Comparison of ENCODE assay signal across 7 cellular contexts in genomic region chr2:19989681-19990415, GRCh38. TPM values are rescaled to one million over a fixed set of nuclear protein-coding genes. Genes with fewer than 3 reads are reported as not detected.
DNase-seq lines count a peak whose midpoint lies in the region; ATAC-seq, FAIRE-seq and TF ChIP-seq lines count a peak whose summit lies in the region.

TSS of gene WDR35 (minus strand) at chr2:19990105. CDS start at chr2:19990015, 90 bp downstream.

- intact Hi-C loops in GM12878 (cut with micrococcal nuclease; ENCODE audit: unreplicated experiment) (loop anchor here (2.0 kb wide), 1 partner anchor 89 kb away; the partner anchor contains the start of gene TTC32), sciatic nerve (cut with DNase I) (no loop called here)

- SMC1A ChIA-PET in GM12878 (lab: Charles Lee; ENCODE audit: uncharacterized antibody, unreplicated experiment): interaction anchor here (1.3 to 2.8 kb wide), 4 partner anchors 10 to 60 kb away, joined by 3 to 19 read pairs (median 5); partner anchors contain the start of gene LAPTM4A

- H3K4me3 ChIP-seq in GM12878 (peak within 1 kb of the TSS; percentile 95), iPS DF 6.9 (ENCODE audit: low read length) (peak within 1 kb of the TSS; percentile 65; the same call in 1 of the 2 replicates)

- WGBS in GM12878 (ENCODE audit: insufficient coverage, insufficient replicate concordance, low lambda C conversion rate, missing lambda C conversion rate): 1% methylated on average over 69 of the region's 69 CpGs
- no CpG with 5 or more reads among the region's 69 CpGs for WGBS in iPS DF 6.9 (ENCODE audit: insufficient coverage, insufficient read length)

- H3K9me3 ChIP-seq in GM12878 (replicated peaks; ENCODE audit: control insufficient read depth, insufficient read depth, low read length): no peaks in the 10 kb centered on the region
- H3K9me3 ChIP-seq in iPS DF 6.9 (ENCODE audit: control insufficient read depth, insufficient read depth, low read length): no peaks in the 10 kb centered on the region

- peak within 1 kb of the TSS; percentile 28; the same call in 1 of the 2 replicates for H3K27ac ChIP-seq in GM12878 (ENCODE audit: control insufficient read depth, insufficient read depth)
- no peak within 1 kb of the TSS for H3K27ac ChIP-seq in iPS DF 6.9 (ENCODE audit: low read length)

- peak; percentile 80 for TF ChIP-seq POLR2A in GM12878 (IDR thresholded peaks at IDR 0.05; ENCODE audit: low read depth, low read length)

- peak within 1 kb of the TSS; percentile 67 for H3K9ac ChIP-seq in GM12878 (ENCODE audit: control insufficient read depth, insufficient read depth, low read length)

- no peak; a peak in 1 of 4 replicates for TF ChIP-seq EP300 in GM12878 (IDR thresholded peaks at IDR 0.05; ENCODE audit: borderline replicate concordance in 1 of 2, control insufficient read depth in 1 of 2, low read depth in 2 of 2, low read length in 2 of 2)

- CTCF ChIA-PET in GM12878 (lab: Yijun Ruan, JAX): interaction anchor here (0.6 to 3.2 kb wide), 13 partner anchors 10 to 652 kb away, joined by 3 to 14 read pairs (median 3); partner anchors contain the start of gene SDC1

- POLR2A ChIA-PET in GM12878 (lab: Charles Lee): interaction anchor here (0.7 to 1.2 kb wide), 4 partner anchors 8 to 62 kb away, joined by 3 to 4 read pairs (median 3); partner anchors contain the start of gene LAPTM4A

- no peaks in the 10 kb centered on the region for H3K27me3 ChIP-seq in GM12878 (replicated peaks in 1 of 2; ENCODE audit: control insufficient read depth in 2 of 2, insufficient read depth in 2 of 2, low read length in 1 of 2)
- no peaks in the 10 kb centered on the region for H3K27me3 ChIP-seq in iPS DF 6.9 (ENCODE audit: control insufficient read depth, insufficient read depth, low read length)

- RAD21 ChIA-PET in GM12878 (lab: Charles Lee; ENCODE audit: unreplicated experiment): interaction anchor here (0.7 to 2.0 kb wide), 6 partner anchors 34 to 337 kb away, joined by 3 to 5 read pairs (median 4); partner anchors contain the start of gene LAPTM4A

- H3K79me2 ChIP-seq in GM12878 (ENCODE audit: control insufficient read depth, insufficient read depth, low read length): no peaks in the 10 kb centered on the region

- peak; percentile 87 for FAIRE-seq in GM12878 (lab: Jason Lieb, UNC)

- no peaks in the 10 kb centered on the region for H4K20me1 ChIP-seq in GM12878 (ENCODE audit: control insufficient read depth, insufficient read depth)

- no TSS peak for BruUV-seq in GM12878 (replicated peaks; lab: Mats Ljungman, UMichigan)

- no peak for TF ChIP-seq RAD21 in GM12878 (IDR thresholded peaks at IDR 0.05; ENCODE audit: insufficient read depth, low read depth, low read length)

- peak within 1 kb of the TSS; percentile 93 for H3K4me2 ChIP-seq in GM12878 (ENCODE audit: control insufficient read depth, insufficient read depth)

- peaks cover 6% of the 10 kb centered on the region; the same call in 1 of the 2 replicates for H3K4me1 ChIP-seq in GM12878 (ENCODE audit: control insufficient read depth, insufficient read depth, low read length)
- H3K4me1 ChIP-seq in iPS DF 6.9 (ENCODE audit: control insufficient read depth, insufficient read depth, low read length): no peaks in the 10 kb centered on the region

- TF ChIP-seq CTCF in GM12878 (IDR thresholded peaks at IDR 0.05 in 2 of 3, conservative IDR thresholded peaks at IDR 0.05 in 1 of 3; ENCODE audit: control insufficient read depth in 2 of 3, extremely low read depth in 1 of 3, insufficient read depth in 1 of 3, low read depth in 3 of 3, low read length in 3 of 3): no peak

- ATAC-seq in GM18517 (IDR thresholded peaks at IDR 0.05; ENCODE audit: unreplicated experiment): peak; percentile 82
- peak; percentile 92 for ATAC-seq in HG02981 (IDR thresholded peaks at IDR 0.05; ENCODE audit: unreplicated experiment)
- peak; percentile 94 for ATAC-seq in GM12878
- peak; percentile 100 for ATAC-seq in sciatic nerve

- peak within 1 kb of the TSS; percentile 97 for H2AFZ ChIP-seq in GM12878 (ENCODE audit: control insufficient read depth, low read depth, low read length)

- H3K36me3 ChIP-seq in GM12878 (ENCODE audit: control insufficient read depth in 2 of 2, insufficient read depth in 2 of 2, low read length in 1 of 2) (no peaks in the 10 kb centered on the region), iPS DF 6.9 (ENCODE audit: control insufficient read depth, insufficient read depth, low read length) (no peaks in the 10 kb centered on the region)

- in situ Hi-C loops in GM12878 (cut with MboI): no loop called here

- DNase-seq in NCI-H2029 treated with DMSO at 0.1 percent for 48 hours (lab: John Stamatoyannopoulos, UW) (peak; percentile 35), T-helper 9 cell (peak; percentile 84), GM12878 (ENCODE audit: low read depth, low spot score) (peak; percentile 53), iPS DF 6.9 (ENCODE audit: low read depth, low spot score) (peak; percentile 91), sciatic nerve (ENCODE audit: low spot score) (peak; percentile 94)

TF ChIP-seq in GM12878, 131 proteins besides CTCF, POLR2A, EP300 and RAD21 (continues in another document):
- TF ChIP-seq PAX5 (IDR thresholded peaks at IDR 0.05; ENCODE audit: borderline replicate concordance, low read depth, low read length) (peak; percentile 19; the same call in 1 of the 2 replicates), ZBTB33 (IDR thresholded peaks at IDR 0.05) (no peak), RELA (IDR thresholded peaks at IDR 0.05; ENCODE audit: borderline replicate concordance, partially characterized antibody) (peak; percentile 41), LARP7 (IDR thresholded peaks at IDR 0.05) (peak; percentile 78), ZSCAN29 (IDR thresholded peaks at IDR 0.05) (no peak), ZNF687 (IDR thresholded peaks at IDR 0.05) (peak; percentile 96), MTA3 (IDR thresholded peaks at IDR 0.05; ENCODE audit: borderline replicate concordance, low read length) (no peak), ZBED1 (IDR thresholded peaks at IDR 0.05; ENCODE audit: borderline replicate concordance) (no peak), MXI1 (IDR thresholded peaks at IDR 0.05; ENCODE audit: low read depth, low read length) (peak; percentile 77), HCFC1 (IDR thresholded peaks at IDR 0.05; ENCODE audit: low read length) (no peak; the same call in 1 of the 2 replicates)

RNA-seq across cellular contexts. Expression of gene WDR35, which starts in this region (rescaled TPM):
- total RNA-seq in GM12878 (2013; cell fraction: nucleolus; rRNA removed): 55.7 and 66.7 TPM in 2 replicates
- total RNA-seq in GM12878 (2014; rRNA removed) (7.3 and 8.1 TPM in 2 replicates), GM12878 (2014; rRNA removed; fragmentation: Illumina TruSeq; extraction: Trizol) (8.5 and 9.0 TPM in 2 replicates), GM12878 (2021) (6.9 and 7.1 TPM in 2 replicates), sciatic nerve (16.4 TPM)
- polyA plus RNA-seq in GM12878 (2011; ENCODE audit: low read depth): 2.7 TPM
- polyA plus RNA-seq in GM12878 (2011; rRNA removed) (9.3 and 14.7 TPM in 2 replicates), GM12878 (2014; fragmentation: Illumina TruSeq; extraction: Trizol) (6.4 and 8.2 TPM in 2 replicates), GM12878 (2014; fragmentation: Nextera tagmentation; extraction: Ambion mirVana) (1 to 10 TPM; 3.0 to 3.2 TPM), GM12878 (2014; rRNA removed) (4.6 and 5.4 TPM in 2 replicates), GM12878 (2016; fragmentation: Nextera tagmentation; extraction: Ambion mirVana) (1 to 10 TPM; 3.9 to 6.1 TPM)
- polyA plus RNA-seq in GM12878 (2011; cell fraction: cytosol; rRNA removed): 2.7 and 3.0 TPM in 2 replicates
- polyA plus RNA-seq in GM12878 (2011; cell fraction: nucleus; rRNA removed): 15.0 and 15.6 TPM in 2 replicates
- 3.3 and 3.9 TPM in 2 replicates for polyA plus RNA-seq in GM12878 (2012)
- 8.3 and 10.0 TPM in 2 replicates for polyA minus RNA-seq in GM12878 (2011; rRNA and poly(A)+ RNA removed)
- polyA minus RNA-seq in GM12878 (2011; cell fraction: cytosol; rRNA and poly(A)+ RNA removed): 4.2 and 4.4 TPM in 2 replicates
- polyA minus RNA-seq in GM12878 (2011; cell fraction: nucleus; rRNA and poly(A)+ RNA removed): 6.4 and 9.7 TPM in 2 replicates

Comparison
In these comparisons a context has a peak if more than half of its experiments do, and no peak if none do; other contexts are left out.
1. DNase-seq: peak in every context shown above with its lines; median percentile 94 in sciatic nerve; 91 in iPS DF 6.9; 84 in T-helper 9 cell; 53 in GM12878; 35 in NCI-H2029 treated with DMSO at 0.1 percent for 48 hours.